Comparison of ENCODE assay signal across 8 cellular contexts in the genomic region with DNA sequence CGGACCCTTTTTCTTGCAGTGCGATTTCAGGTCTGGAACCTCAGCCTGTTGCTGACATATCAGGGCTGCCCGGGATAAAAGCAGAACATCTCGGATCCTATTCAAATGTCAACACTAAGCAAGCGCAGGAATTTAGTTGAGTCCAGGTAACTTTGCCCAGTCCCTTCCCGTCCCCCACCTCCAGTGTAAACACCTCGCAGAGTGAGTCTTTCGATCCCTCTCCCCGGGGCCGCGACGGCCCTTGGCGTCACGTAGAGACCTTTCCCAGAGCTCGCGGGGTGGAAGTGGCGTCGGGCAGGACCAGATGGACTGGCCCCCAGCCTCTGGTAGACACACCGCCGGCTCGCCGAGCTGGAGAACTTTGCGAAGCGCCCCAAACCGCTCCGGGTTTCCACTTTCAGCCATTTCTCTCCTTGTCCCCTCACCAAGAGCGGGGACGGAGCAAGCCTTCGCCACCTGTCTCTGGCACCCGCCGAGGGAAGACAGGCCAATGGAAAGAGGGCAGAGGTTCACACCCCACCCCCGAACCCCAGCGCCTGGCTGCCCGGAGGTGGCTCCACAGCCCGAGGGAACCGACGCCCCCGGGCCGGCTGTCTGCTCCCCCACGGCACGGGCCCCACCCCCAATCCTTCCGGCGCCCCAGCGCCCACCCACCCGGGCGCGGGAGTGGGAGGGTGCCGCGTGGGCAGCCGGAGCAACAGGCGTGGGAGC. TPM values are rescaled to one million over a fixed set of nuclear protein-coding genes. Genes with fewer than 3 reads are reported as not detected.
DNase-seq lines count a peak whose midpoint lies in the region; TF ChIP-seq lines count a peak whose summit lies in the region.

No MANE protein-coding gene starts in this region.

- H3K9me3 ChIP-seq in neuron (ENCODE audit: low read length): no peaks in the 10 kb centered on the region

- peaks cover 15% of the 10 kb centered on the region for H3K4me1 ChIP-seq in neuron (ENCODE audit: insufficient read depth, low read length)

- peaks cover 8% of the 10 kb centered on the region for H3K4me1 Mint-ChIP-seq in endothelial cell (ENCODE audit: unreplicated experiment)

- H3K4me3 ChIP-seq in neuron (ENCODE audit: low read length): peak overlapping the region; percentile 44

- no peak overlapping the region for H3K27ac Mint-ChIP-seq in endothelial cell (ENCODE audit: unreplicated experiment)

- DNase-seq in NCI-H345 (lab: John Stamatoyannopoulos, UW) (peak; percentile 30), endothelial cell (ENCODE audit: low spot score) (peak; percentile 21), OCI-M1 (lab: John Stamatoyannopoulos, UW) (no peak), AML-193 (lab: John Stamatoyannopoulos, UW) (no peak), putamen (ENCODE audit: low spot score) (no peak), dedifferentiated amniotic fluid mesenchymal stem cell (ENCODE audit: extremely low spot score) (no peak)

- no peaks in the 10 kb centered on the region for H3K9me3 Mint-ChIP-seq in endothelial cell (ENCODE audit: unreplicated experiment)

- no peak for TF ChIP-seq CTCF in C4-2B (conservative IDR thresholded peaks at IDR 0.05)
- no peak for TF ChIP-seq CTCF in endothelial cell (IDR thresholded peaks at IDR 0.05; ENCODE audit: unreplicated experiment)

- peak overlapping the region; percentile 83 for H3K4me3 Mint-ChIP-seq in endothelial cell (ENCODE audit: unreplicated experiment)

- H3K27ac ChIP-seq in C4-2B: peak overlapping the region; percentile 40

- H3K27me3 ChIP-seq in neuron (ENCODE audit: insufficient read depth, low read length): peaks cover 76% of the 10 kb centered on the region

- no peaks in the 10 kb centered on the region for H3K36me3 Mint-ChIP-seq in endothelial cell (ENCODE audit: low read depth, unreplicated experiment)

- no peak overlapping the region for H2AFZ ChIP-seq in neuron (ENCODE audit: low read depth, low read length)

- peaks cover 21% of the 10 kb centered on the region for H3K27me3 Mint-ChIP-seq in endothelial cell (ENCODE audit: unreplicated experiment)

- no peaks in the 10 kb centered on the region for H3K36me3 ChIP-seq in neuron (ENCODE audit: insufficient read depth, low read length)

RNA-seq across cellular contexts. Expression of a gene that starts 0.6 kb away (rescaled TPM):
- total RNA-seq in endothelial cell (ENCODE audit: unreplicated experiment): 0.15 TPM

Comparison
In these comparisons a context has a peak if more than half of its experiments do, and no peak if none do; other contexts are left out.
1. DNase-seq: peak in NCI-H345 (single experiment) and endothelial cell (single experiment); none in OCI-M1 (single experiment), AML-193 (0 of 2), putamen (single experiment) and dedifferentiated amniotic fluid mesenchymal stem cell (single experiment).